8 cellular contexts compared by ENCODE assay signal in genomic region chr2:135741395-135742306, GRCh38. TPM values are rescaled to one million over a fixed set of nuclear protein-coding genes. Genes with fewer than 3 reads are reported as not detected.
DNase-seq lines count a peak whose midpoint lies in the region; ATAC-seq and TF ChIP-seq lines count a peak whose summit lies in the region.

TSS of gene UBXN4 (plus strand) at chr2:135741855. CDS start at chr2:135741930, 75 bp downstream.

- H3K27me3 Mint-ChIP-seq in T-cell, result no peaks in the 10 kb centered on the region

- H3K4me1 ChIP-seq in adrenal gland (replicated peaks in 1 of 2), result peaks cover 5 to 31% of the 10 kb centered on the region in 2 donors
- H3K4me1 ChIP-seq in heart left ventricle, result peaks cover 0 to 35% (median 26%) of the 10 kb centered on the region in 12 donors
- peaks cover 23% of the 10 kb centered on the region for H3K4me1 ChIP-seq in upper lobe of right lung

- peaks cover 37 to 43% (median 38%) of the 10 kb centered on the region in 3 donors for H3K4me1 Mint-ChIP-seq in T-cell

- peak within 1 kb of the TSS; percentile 94 to 98 for H3K27ac Mint-ChIP-seq in T-cell

- 1% methylated on average over 49 to 92 of the region's 92 CpGs for WGBS in adrenal gland, 4 donors
- 0 to 1% (median 1%) methylated on average over 74 to 92 of the region's 92 CpGs for WGBS in heart left ventricle, 4 donors

- intact Hi-C loops in adrenal gland (cut with DNase I) (no loop called here), heart left ventricle (cut with DNase I) (loop anchor here in 4 of 10 donors (2.0 to 10.0 kb wide), 4 partner anchors 207 to 689 kb away; partner anchors contain the start of genes R3HDM1 (in 4 of the 4), ZRANB3 (in 4 of the 4) and RAB3GAP1 (in 1 of the 4)), posterior cingulate gyrus (cut with DNase I) (loop anchor here (5.0 kb wide), 1 partner anchor 136 kb away; the partner anchor contains the start of gene MCM6), upper lobe of right lung (cut with DNase I) (no loop called here)

- CTCF ChIA-PET in T-cell (lab: Charles Lee), result interaction anchor here (0.5 to 1.5 kb wide), 11 partner anchors 12 to 702 kb away, joined by 3 to 7 read pairs (median 3); partner anchors contain the start of genes DARS1 (in 1 of the 2), R3HDM1 (in 1 of the 2), RAB3GAP1 (in 1 of the 2) and ZRANB3 (in 1 of the 2)

- H3K27ac ChIP-seq in adrenal gland, result peak within 1 kb of the TSS; percentile 98 to 100 (median 100)
- peak within 1 kb of the TSS; percentile 86 to 100 (median 98) for H3K27ac ChIP-seq in heart left ventricle
- H3K27ac ChIP-seq in upper lobe of right lung, result peak within 1 kb of the TSS; percentile 99

- DNase-seq in NCI-H1436 (lab: John Stamatoyannopoulos, UW), result peak; percentile 95
- DNase-seq in T-cell, result peak; percentile 84 to 95 (median 93)
- peak; percentile 97 to 99 (median 98) for DNase-seq in adrenal gland
- peak; percentile 98 to 99 (median 98) for DNase-seq in heart left ventricle
- peak; percentile 93 to 99 (median 98) for DNase-seq in posterior cingulate gyrus
- peak; percentile 99 for DNase-seq in upper lobe of right lung

- POLR2A ChIA-PET in T-cell (lab: Charles Lee), result interaction anchor here (0.5 to 1.4 kb wide), 12 partner anchors 11 to 1485 kb away, joined by 3 to 9 read pairs (median 4); partner anchors contain the start of genes MCM6 (in 1 of the 2), R3HDM1 (in 1 of the 2) and ZRANB3 (in 1 of the 2)

- ATAC-seq in HG02798 (IDR thresholded peaks at IDR 0.05; ENCODE audit: poor library complexity, unreplicated experiment), result peak; percentile 96
- ATAC-seq in T-cell (replicated peaks in 1 of 4), result peak; percentile 92 to 95 (median 92)
- peak; percentile 97 to 100 (median 98) for ATAC-seq in heart left ventricle
- peak; percentile 98 for ATAC-seq in upper lobe of right lung

- H3K4me3 Mint-ChIP-seq in T-cell, result peak within 1 kb of the TSS; percentile 91 to 97 (median 97)

- peaks cover 0 to 4% (median 3%) of the 10 kb centered on the region in 3 donors for H3K9me3 Mint-ChIP-seq in T-cell

- H3K27me3 ChIP-seq in adrenal gland, result no peaks in the 10 kb centered on the region
- H3K27me3 ChIP-seq in heart left ventricle, result no peaks in the 10 kb centered on the region
- H3K27me3 ChIP-seq in upper lobe of right lung, result no peaks in the 10 kb centered on the region

- H3K9me3 ChIP-seq in adrenal gland (replicated peaks in 1 of 3) (no peaks in the 10 kb centered on the region), heart left ventricle (no peaks in the 10 kb centered on the region), upper lobe of right lung (no peaks in the 10 kb centered on the region)

- peak; percentile 56 for TF ChIP-seq CTCF in GM12874 (IDR thresholded peaks at IDR 0.05; ENCODE audit: insufficient read depth, low read depth, low read length)
- TF ChIP-seq CTCF in adrenal gland (IDR thresholded peaks at IDR 0.05), result peak in 5 of 6 experiments; percentile 34 to 57 (median 47)
- peak in 9 of 12 donors; percentile 20 to 55 (median 41) for TF ChIP-seq CTCF in heart left ventricle (IDR thresholded peaks at IDR 0.05)
- TF ChIP-seq CTCF in upper lobe of right lung (IDR thresholded peaks at IDR 0.05), result peak; percentile 52

- H3K36me3 ChIP-seq in adrenal gland (replicated peaks in 1 of 2), result no peaks in the 10 kb centered on the region
- H3K36me3 ChIP-seq in heart left ventricle, result peaks cover 0 to 17% (median 0%) of the 10 kb centered on the region in 9 donors
- H3K36me3 ChIP-seq in upper lobe of right lung, result no peaks in the 10 kb centered on the region

- peak within 1 kb of the TSS; percentile 52 to 90 (median 70) for H3K4me3 ChIP-seq in adrenal gland
- peak within 1 kb of the TSS; percentile 50 to 100 (median 89) for H3K4me3 ChIP-seq in heart left ventricle
- peak within 1 kb of the TSS; percentile 99 for H3K4me3 ChIP-seq in upper lobe of right lung

- peaks cover 17% of the 10 kb centered on the region for H3K36me3 Mint-ChIP-seq in T-cell

- TF ChIP-seq POLR2A in adrenal gland (IDR thresholded peaks at IDR 0.05), result peak; percentile 94 to 98
- TF ChIP-seq POLR2A in heart left ventricle (IDR thresholded peaks at IDR 0.05), result peak; percentile 71 to 82

RNA-seq across cellular contexts. Expression of gene UBXN4, which starts in this region (rescaled TPM):
- total RNA-seq in T-cell (100 to 1,000 TPM in 4 of 5 donors, 10 to 100 TPM in 1; 96.6 to 140 (median 121) TPM), adrenal gland (100 to 1,000 TPM in 4 of 8 donors, 10 to 100 TPM in 4; 50.0 to 115 (median 96.3) TPM), heart left ventricle (10 to 100 TPM; 30.9 to 90.5 (median 57.0) TPM), upper lobe of right lung (80.0 TPM)
- polyA plus RNA-seq in adrenal gland (100 to 1,000 TPM in 1 of 3 donors, 10 to 100 TPM in 2; 51.5 to 145 (median 53.9) TPM), heart left ventricle (10 to 100 TPM; 28.2 to 43.3 TPM)

Comparison
In these comparisons a context has a peak if more than half of its experiments do, and no peak if none do; other contexts are left out.
1. Peak in every context shown above with its lines: DNase-seq, ATAC-seq, H3K4me3 ChIP-seq and H3K27ac ChIP-seq.